Comparison of ENCODE assay signal across 20 cellular contexts in the genomic region with DNA sequence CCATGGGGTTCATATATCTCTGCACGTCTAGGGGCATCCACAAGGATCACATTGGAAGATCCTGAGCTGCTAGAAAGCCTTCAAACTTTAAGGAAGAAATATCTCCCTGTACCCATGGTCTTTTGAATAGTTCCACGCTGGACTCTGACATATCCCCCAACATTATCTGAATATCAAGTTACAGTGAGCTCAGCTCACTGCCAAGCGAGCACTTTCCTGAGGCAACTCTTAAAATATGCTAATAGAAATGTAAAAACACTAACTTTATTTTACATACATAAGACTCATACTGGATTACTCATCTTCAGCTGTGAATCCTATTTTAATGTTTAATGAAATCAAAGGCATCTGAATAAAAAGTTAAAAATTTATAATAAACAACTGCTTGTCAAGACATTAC.
DNase-seq lines count a peak whose midpoint lies in the region; ATAC-seq and TF ChIP-seq lines count a peak whose summit lies in the region.
"Had no signal": no experiment of that assay in that cellular context is flagged by ENCODE, and none has a peak within 500 bp of the region (broad histone marks: within the 10 kb centered on the region; RNA-seq: fewer than 3 reads in every experiment).

No MANE protein-coding gene starts in this region.

- H3K4me3 ChIP-seq in AG04450 (ENCODE audit: low read depth, low read length) (no peak overlapping the region), cardiac fibroblast (replicated peaks in 1 of 2; ENCODE audit: low read depth in 2 of 2, low read length in 2 of 2) (no peak overlapping the region)
- H3K4me3 ChIP-seq: Peyer's patch had no signal

- H3K27ac ChIP-seq in AG04450 (ENCODE audit: low read depth, low read length): no peak overlapping the region
- H3K27ac ChIP-seq: Peyer's patch had no signal

- POLR2A ChIA-PET in AG04450 (lab: Yijun Ruan, JAX): no interaction called here

- CTCF ChIA-PET in AG04450 (lab: Charles Lee): interaction anchor here (1.0 kb wide), 1 partner anchor 107 kb away, joined by 4 read pairs; no protein-coding TSS in a partner anchor

- TF ChIP-seq CTCF in AG04450 (IDR thresholded peaks at IDR 0.05; ENCODE audit: low read depth, low read length) (no peak), cardiac fibroblast (IDR thresholded peaks at IDR 0.05; ENCODE audit: low read depth, low read length) (no peak)

- ATAC-seq in GM18858 (IDR thresholded peaks at IDR 0.05; ENCODE audit: unreplicated experiment): no peak
- ATAC-seq: HepG2 had no signal

- no peaks in the 10 kb centered on the region for H3K9me3 ChIP-seq in AG04450 (ENCODE audit: control insufficient read depth, insufficient read depth, low read length)

- no peaks in the 10 kb centered on the region for H3K27me3 ChIP-seq in AG04450 (ENCODE audit: control insufficient read depth, insufficient read depth, low read length)
- H3K27me3 ChIP-seq: Peyer's patch had no signal

- peak; percentile 48 for DNase-seq in AG04450 (ENCODE audit: low read depth, low spot score)
- peak; percentile 40 for DNase-seq in M059J (ENCODE audit: low read depth)
- DNase-seq in cardiac fibroblast (ENCODE audit: low read depth in 2 of 2): peak; percentile 12 to 28
- peak; percentile 72 for DNase-seq in iris pigment epithelial cell (ENCODE audit: low read depth)
- no peak for DNase-seq in ecto neural progenitor cell (ENCODE audit: low spot score)
- DNase-seq in activated T-cell treated with anti-CD3 and anti-CD28 coated beads, Interleukin-2, amount 50 U/mL, for 48 hours: no peak
- no peak for DNase-seq in NCI-H748 (lab: John Stamatoyannopoulos, UW; ENCODE audit: unreplicated experiment)
- DNase-seq: Calu3; CD4-positive, CD25-positive, alpha-beta regulatory T cell; DMS79; GDM1; GOT3; NCI-H1105 treated with DMSO at 0.1 percent for 48 hours; NCI-H187; NCI-H446; NCI-H774; Peyer's patch; SHP77 treated with DMSO at 0.1 percent for 48 hours had no signal

Comparison
In these comparisons a context has a peak if more than half of its experiments do, and no peak if none do; other contexts are left out.
1. DNase-seq: peak in AG04450 (single experiment), M059J (single experiment), cardiac fibroblast (2 of 2) and iris pigment epithelial cell (single experiment); none in ecto neural progenitor cell (single experiment), activated T-cell treated with anti-CD3 and anti-CD28 coated beads, Interleukin-2, amount 50 U/mL, for 48 hours (0 of 2) and NCI-H748 (single experiment).